ENCODE assay signal across 1 cellular context in the genomic region with DNA sequence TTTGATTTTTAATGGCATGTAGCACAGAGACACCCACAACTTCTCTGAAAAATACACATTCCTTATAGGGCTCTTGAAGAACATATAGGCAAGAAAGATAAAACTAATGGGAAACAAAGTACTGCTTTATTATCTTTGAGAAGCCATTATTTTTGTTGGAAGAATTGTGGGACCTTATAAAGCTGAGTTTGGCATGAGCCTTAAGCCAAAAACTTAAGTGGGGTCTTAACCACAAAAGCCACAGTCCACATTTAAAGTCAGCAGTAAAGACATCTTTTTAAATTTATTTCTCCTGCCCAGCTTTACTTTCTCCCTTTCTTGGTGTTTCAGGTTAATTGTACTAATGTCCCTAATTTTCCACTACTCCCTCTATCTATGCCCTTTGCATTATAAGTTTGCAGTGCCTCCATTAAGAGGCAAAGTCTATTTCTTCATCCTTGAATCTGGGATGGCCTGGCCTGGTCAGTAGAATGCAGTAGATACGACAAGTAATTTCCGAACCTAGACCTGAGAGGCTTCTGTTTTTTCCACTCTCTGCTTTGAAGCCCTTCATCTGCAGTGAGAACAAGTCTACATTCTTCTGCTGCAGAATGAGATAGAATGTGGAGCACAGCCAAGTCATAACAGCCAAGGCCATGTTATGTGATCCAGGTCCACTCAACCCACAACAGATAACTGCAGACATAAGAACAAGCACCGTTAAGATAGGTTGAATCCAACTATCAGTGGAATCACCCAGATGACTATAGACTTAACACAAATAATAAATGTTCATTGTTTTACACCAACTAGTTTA.
TF ChIP-seq lines count a peak whose summit lies in the region.

No MANE protein-coding gene starts in this region.

TF ChIP-seq in IMR-90, 13 proteins besides CTCF, POLR2A, EP300 and RAD21:
- TF ChIP-seq MAFK (IDR thresholded peaks at IDR 0.05; ENCODE audit: low read depth, low read length): no peak
- no peak for TF ChIP-seq RCOR1 (IDR thresholded peaks at IDR 0.05; ENCODE audit: insufficient replicate concordance, low read length)
- no peak for TF ChIP-seq FOS (IDR thresholded peaks at IDR 0.05; ENCODE audit: low read depth, low read length)
- TF ChIP-seq MAZ (IDR thresholded peaks at IDR 0.05; ENCODE audit: borderline replicate concordance, low read depth, low read length): no peak
- TF ChIP-seq RFX5 (IDR thresholded peaks at IDR 0.05; ENCODE audit: low read depth, low read length): no peak
- no peak for TF ChIP-seq SMC3 (IDR thresholded peaks at IDR 0.05; ENCODE audit: low read depth, low read length)
- no peak for TF ChIP-seq BHLHE40 (IDR thresholded peaks at IDR 0.05; ENCODE audit: low read depth, low read length)
- TF ChIP-seq CEBPB (IDR thresholded peaks at IDR 0.05; ENCODE audit: low read depth, low read length): no peak
- TF ChIP-seq MXI1 (IDR thresholded peaks at IDR 0.05; ENCODE audit: borderline replicate concordance, low read depth, low read length): no peak
- no peak for TF ChIP-seq ELK1 (IDR thresholded peaks at IDR 0.05; ENCODE audit: borderline replicate concordance, low read depth, low read length)
- TF ChIP-seq CHD1 (IDR thresholded peaks at IDR 0.05; ENCODE audit: low read depth, low read length): no peak
- TF ChIP-seq NFE2L2 (IDR thresholded peaks at IDR 0.05; ENCODE audit: low read depth, low read length): no peak
- TF ChIP-seq, protein P1, sequence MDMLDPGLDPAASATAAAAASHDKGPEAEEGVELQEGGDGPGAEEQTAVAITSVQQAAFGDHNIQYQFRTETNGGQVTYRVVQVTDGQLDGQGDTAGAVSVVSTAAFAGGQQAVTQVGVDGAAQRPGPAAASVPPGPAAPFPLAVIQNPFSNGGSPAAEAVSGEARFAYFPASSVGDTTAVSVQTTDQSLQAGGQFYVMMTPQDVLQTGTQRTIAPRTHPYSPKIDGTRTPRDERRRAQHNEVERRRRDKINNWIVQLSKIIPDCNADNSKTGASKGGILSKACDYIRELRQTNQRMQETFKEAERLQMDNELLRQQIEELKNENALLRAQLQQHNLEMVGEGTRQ (IDR thresholded peaks at IDR 0.05; ENCODE audit: low read depth, low read length): no peak
TF ChIP-seq in IMR-90: peak in this region for 0.
